16 cellular contexts compared by ENCODE assay signal in genomic region chr4:3489451-3489962, GRCh38. TPM values are rescaled to one million over a fixed set of nuclear protein-coding genes. Genes with fewer than 3 reads are reported as not detected.
DNase-seq lines count a peak whose midpoint lies in the region; ATAC-seq lines count a peak whose summit lies in the region.
"Had no signal": no experiment of that assay in that cellular context is flagged by ENCODE, and none has a peak within 500 bp of the region (broad histone marks: within the 10 kb centered on the region; RNA-seq: fewer than 3 reads in every experiment).

No MANE protein-coding gene starts in this region.

- no peaks in the 10 kb centered on the region for H3K36me3 Mint-ChIP-seq in activated naive CD4-positive, alpha-beta T cell treated with anti-CD3 and anti-CD28 coated beads for 36 hours (ENCODE audit: low read depth)
- no peaks in the 10 kb centered on the region for H3K36me3 Mint-ChIP-seq in activated naive CD8-positive, alpha-beta T cell treated with anti-CD3 and anti-CD28 coated beads, Interleukin-2, amount 10 ng/mL, durations not matched to agents 7 days and 5 days
- H3K36me3 Mint-ChIP-seq: T-cell had no signal

- peak; percentile 30 for DNase-seq in activated naive CD4-positive, alpha-beta T cell treated with anti-CD3 and anti-CD28 coated beads for 36 hours
- no peak for DNase-seq in activated naive CD4-positive, alpha-beta T cell treated with anti-CD3 and anti-CD28 coated beads, Interleukin-2, amount 50 U/mL, for 16 hours
- peak; percentile 21 for DNase-seq in LHCN-M2 (ENCODE audit: low read depth)
- DNase-seq in activated naive CD8-positive, alpha-beta T cell treated with anti-CD3 and anti-CD28 coated beads, Interleukin-2, amount 10 ng/mL, durations not matched to agents 7 days and 5 days = no peak
- DNase-seq in stimulated activated naive CD8-positive, alpha-beta T cell treated with anti-CD3 and anti-CD28 coated beads, Interleukin-15, Interleukin-2, amounts not matched to agents 100 U/mL and 50 U/mL, for 24 hours = peak; percentile 51
- no peak for DNase-seq in NCI-H146 (lab: John Stamatoyannopoulos, UW)
- no peak for DNase-seq in SKM-1 (lab: John Stamatoyannopoulos, UW; ENCODE audit: unreplicated experiment)
- DNase-seq: activated CD4-positive, alpha-beta T cell treated with anti-CD3 and anti-CD28 coated beads, Interleukin-2, amount 10 ng/mL, durations not matched to agents 7 days and 5 days; NCI-H187 treated with DMSO at 0.1 percent for 48 hours; stimulated activated CD4-positive, alpha-beta T cell treated with anti-CD3 and anti-CD28 coated beads, Interleukin-4, amount 100 ng/mL, for 1 hour; stimulated activated naive CD4-positive, alpha-beta T cell treated with Interleukin-2 at 50 U/mL for 16 hours; T-cell had no signal

- no peaks in the 10 kb centered on the region for H3K4me1 Mint-ChIP-seq in activated naive CD4-positive, alpha-beta T cell treated with anti-CD3 and anti-CD28 coated beads for 36 hours (ENCODE audit: low read depth)
- H3K4me1 Mint-ChIP-seq in activated naive CD8-positive, alpha-beta T cell treated with anti-CD3 and anti-CD28 coated beads, Interleukin-2, amount 10 ng/mL, durations not matched to agents 7 days and 5 days = peaks cover 1% of the 10 kb centered on the region
- H3K4me1 Mint-ChIP-seq: activated CD4-positive, alpha-beta T cell treated with anti-CD3 and anti-CD28 coated beads, Interleukin-2, amount 10 ng/mL, durations not matched to agents 7 days and 5 days had no signal

- H3K27me3 Mint-ChIP-seq in activated naive CD4-positive, alpha-beta T cell treated with anti-CD3 and anti-CD28 coated beads for 36 hours (ENCODE audit: low read depth) = peaks cover 21% of the 10 kb centered on the region
- peaks cover 3% of the 10 kb centered on the region for H3K27me3 Mint-ChIP-seq in activated naive CD8-positive, alpha-beta T cell treated with anti-CD3 and anti-CD28 coated beads, Interleukin-2, amount 10 ng/mL, durations not matched to agents 7 days and 5 days

- H3K9me3 Mint-ChIP-seq in activated naive CD4-positive, alpha-beta T cell treated with anti-CD3 and anti-CD28 coated beads for 36 hours = no peaks in the 10 kb centered on the region
- H3K9me3 Mint-ChIP-seq in activated naive CD8-positive, alpha-beta T cell treated with anti-CD3 and anti-CD28 coated beads, Interleukin-2, amount 10 ng/mL, durations not matched to agents 7 days and 5 days = no peaks in the 10 kb centered on the region
- H3K9me3 Mint-ChIP-seq: activated CD4-positive, alpha-beta T cell treated with anti-CD3 and anti-CD28 coated beads, Interleukin-2, amount 10 ng/mL, durations not matched to agents 7 days and 5 days; T-cell had no signal

- H3K4me3 Mint-ChIP-seq in activated naive CD4-positive, alpha-beta T cell treated with anti-CD3 and anti-CD28 coated beads for 36 hours = no peak overlapping the region
- no peak overlapping the region for H3K4me3 Mint-ChIP-seq in activated naive CD8-positive, alpha-beta T cell treated with anti-CD3 and anti-CD28 coated beads, Interleukin-2, amount 10 ng/mL, durations not matched to agents 7 days and 5 days
- H3K4me3 Mint-ChIP-seq: activated CD4-positive, alpha-beta T cell treated with anti-CD3 and anti-CD28 coated beads, Interleukin-2, amount 10 ng/mL, durations not matched to agents 7 days and 5 days; T-cell had no signal

- POLR2A ChIA-PET in activated naive CD8-positive, alpha-beta T cell treated with anti-CD3 and anti-CD28 coated beads, Interleukin-2, amount 10 ng/mL, durations not matched to agents 7 days and 5 days (lab: Charles Lee) = no interaction called here

- peak; percentile 21 for ATAC-seq in activated naive CD8-positive, alpha-beta T cell treated with anti-CD3 and anti-CD28 coated beads, Interleukin-2, amount 10 ng/mL, durations not matched to agents 7 days and 5 days (ENCODE audit: low read depth)
- peak; percentile 44 for ATAC-seq in stimulated activated naive CD8-positive, alpha-beta T cell treated with anti-CD3 and anti-CD28 coated beads, Interleukin-15, Interleukin-2, amounts not matched to agents 100 U/mL and 50 U/mL, for 24 hours
- ATAC-seq in GM21737 (IDR thresholded peaks at IDR 0.05; ENCODE audit: unreplicated experiment) = no peak
- ATAC-seq: T-cell had no signal

- no peak overlapping the region for H3K27ac Mint-ChIP-seq in activated naive CD4-positive, alpha-beta T cell treated with anti-CD3 and anti-CD28 coated beads for 36 hours
- H3K27ac Mint-ChIP-seq in activated naive CD8-positive, alpha-beta T cell treated with anti-CD3 and anti-CD28 coated beads, Interleukin-2, amount 10 ng/mL, durations not matched to agents 7 days and 5 days = no peak overlapping the region
- H3K27ac Mint-ChIP-seq: activated CD4-positive, alpha-beta T cell treated with anti-CD3 and anti-CD28 coated beads, Interleukin-2, amount 10 ng/mL, durations not matched to agents 7 days and 5 days; T-cell had no signal

- CTCF ChIA-PET in activated naive CD4-positive, alpha-beta T cell treated with anti-CD3 and anti-CD28 coated beads for 36 hours (lab: Charles Lee) = no interaction called here

- intact Hi-C loops in activated naive CD4-positive, alpha-beta T cell treated with anti-CD3 and anti-CD28 coated beads for 36 hours (cut with micrococcal nuclease) = loop anchor here (10.0 kb wide), 1 partner anchor 395 kb away; no protein-coding TSS in a partner anchor

RNA-seq across cellular contexts. Expression of gene DOK7, which starts 26.4 kb away (rescaled TPM):
- not detected for total RNA-seq in activated naive CD4-positive, alpha-beta T cell treated with anti-CD3 and anti-CD28 coated beads for 36 hours
- 41.6 and 47.9 TPM in 2 replicates for total RNA-seq in LHCN-M2 (2014; rRNA removed)
- polyA plus RNA-seq in LHCN-M2 (2012) = 37.5 TPM
- total RNA-seq in activated naive CD8-positive, alpha-beta T cell treated with anti-CD3 and anti-CD28 coated beads, Interleukin-2, amount 10 ng/mL, durations not matched to agents 7 days and 5 days = not detected
- total RNA-seq: activated CD4-positive, alpha-beta T cell treated with anti-CD3 and anti-CD28 coated beads, Interleukin-2, amount 10 ng/mL, durations not matched to agents 7 days and 5 days had no signal
- polyA plus RNA-seq: BJ had no signal

RNA-seq across cellular contexts. Expression of gene LRPAP1, which starts 42.7 kb away (rescaled TPM):
- total RNA-seq in activated naive CD4-positive, alpha-beta T cell treated with anti-CD3 and anti-CD28 coated beads for 36 hours = 10 to 100 TPM; 50.2 TPM
- 211 and 237 TPM in 2 replicates for total RNA-seq in LHCN-M2 (2014; rRNA removed)
- 235 TPM for polyA plus RNA-seq in LHCN-M2 (2012)
- 10 to 100 TPM; 73.1 to 76.6 TPM for total RNA-seq in activated naive CD8-positive, alpha-beta T cell treated with anti-CD3 and anti-CD28 coated beads, Interleukin-2, amount 10 ng/mL, durations not matched to agents 7 days and 5 days

RNA-seq across cellular contexts. Expression of gene HGFAC, which starts 47.7 kb away (rescaled TPM):
- not detected for total RNA-seq in activated naive CD4-positive, alpha-beta T cell treated with anti-CD3 and anti-CD28 coated beads for 36 hours
- 0.32 and 0.40 TPM in 2 replicates for total RNA-seq in LHCN-M2 (2014; rRNA removed)
- 0.17 TPM for polyA plus RNA-seq in LHCN-M2 (2012)
- total RNA-seq in activated naive CD8-positive, alpha-beta T cell treated with anti-CD3 and anti-CD28 coated beads, Interleukin-2, amount 10 ng/mL, durations not matched to agents 7 days and 5 days = not detected
- total RNA-seq: kidney epithelial cell, right atrium auricular region had no signal
- polyA plus RNA-seq: BJ had no signal

Comparison
In these comparisons a context has a peak if more than half of its experiments do, and no peak if none do; other contexts are left out.
1. DNase-seq: peak in activated naive CD4-positive, alpha-beta T cell treated with anti-CD3 and anti-CD28 coated beads for 36 hours (single experiment), LHCN-M2 (single experiment) and stimulated activated naive CD8-positive, alpha-beta T cell treated with anti-CD3 and anti-CD28 coated beads, Interleukin-15, Interleukin-2, amounts not matched to agents 100 U/mL and 50 U/mL, for 24 hours (single experiment); none in activated naive CD4-positive, alpha-beta T cell treated with anti-CD3 and anti-CD28 coated beads, Interleukin-2, amount 50 U/mL, for 16 hours (single experiment), activated naive CD8-positive, alpha-beta T cell treated with anti-CD3 and anti-CD28 coated beads, Interleukin-2, amount 10 ng/mL, durations not matched to agents 7 days and 5 days (single experiment), NCI-H146 (single experiment) and SKM-1 (single experiment).
2. RNA of gene DOK7, which starts 26.4 kb away (total RNA-seq): 41.6 to 47.9 TPM in LHCN-M2; not detected in activated naive CD4-positive, alpha-beta T cell treated with anti-CD3 and anti-CD28 coated beads for 36 hours and not detected in activated naive CD8-positive, alpha-beta T cell treated with anti-CD3 and anti-CD28 coated beads, Interleukin-2, amount 10 ng/mL, durations not matched to agents 7 days and 5 days; every median in the first group is over 10 times any median in the second.